In genomic region chr10:121436630-121437311, GRCh38 we compare ENCODE assay signal across 18 cellular contexts.
A peak's percentile ranks its signal among the peaks of the same experiment; 100 is the strongest.
DNase-seq lines count a peak whose midpoint lies in the region; ATAC-seq and TF ChIP-seq lines count a peak whose summit lies in the region.
"Had no signal": no experiment of that assay in that cellular context is flagged by ENCODE, and none has a peak within 500 bp of the region (broad histone marks: within the 10 kb centered on the region; RNA-seq: fewer than 3 reads in every experiment).

No MANE protein-coding gene starts in this region.

- intact Hi-C loops in dorsolateral prefrontal cortex (cut with DNase I): loop anchor here (2.0 to 10.0 kb wide), 7 partner anchors 86 to 252 kb away; partner anchors contain the start of gene FGFR2 (in 1 of the 2)

- no peaks in the 10 kb centered on the region for H3K27me3 ChIP-seq in dorsolateral prefrontal cortex
- H3K27me3 ChIP-seq: BLaER1, breast epithelium, MG63 had no signal

- peak; percentile 84 for DNase-seq in NCI-H2227 treated with DMSO at 0.1 percent for 48 hours (lab: John Stamatoyannopoulos, UW)
- peak in 1 of 10 donors; percentile 17 for DNase-seq in dorsolateral prefrontal cortex
- peak; percentile 67 for DNase-seq in midbrain (lab: John Stamatoyannopoulos, UW)
- DNase-seq in superior temporal gyrus (ENCODE audit: extremely low spot score): peak; percentile 83
- no peak for DNase-seq in central memory CD4-positive, alpha-beta T cell
- DNase-seq: activated CD4-positive, alpha-beta memory T cell treated with anti-CD3 and anti-CD28 coated beads, Interleukin-2, amount 10 ng/mL, durations not matched to agents 7 days and 5 days; activated T-cell treated with anti-CD3 and anti-CD28 coated beads, Interleukin-2, amount 50 U/mL, for 4 hours; effector CD8-positive, alpha-beta T cell; H9; MG63; NCI-H2029 had no signal

- TF ChIP-seq CTCF in dorsolateral prefrontal cortex (IDR thresholded peaks at IDR 0.05 in 54 of 56, conservative IDR thresholded peaks at IDR 0.05 in 2 of 56; ENCODE audit: low read depth in 1 of 56, partially characterized antibody in 56 of 56): peak in 7 of 56 donors; percentile 9 to 34 (median 13)

- no peak overlapping the region for H3K4me3 ChIP-seq in dorsolateral prefrontal cortex
- H3K4me3 ChIP-seq: BLaER1, breast epithelium, MG63, psoas muscle had no signal

- no peak for ATAC-seq in HG03095 (IDR thresholded peaks at IDR 0.05; ENCODE audit: unreplicated experiment)
- ATAC-seq in HG03196 (IDR thresholded peaks at IDR 0.05; ENCODE audit: unreplicated experiment): no peak
- ATAC-seq: activated naive CD4-positive, alpha-beta T cell treated with anti-CD3 and anti-CD28 coated beads, Interleukin-2, amount 50 U/mL, for 72 hours; activated T-cell treated with anti-CD3 and anti-CD28 coated beads, Interleukin-2, amount 50 U/mL, for 4 hours; left colon; psoas muscle had no signal

- peak overlapping the region in 58 of 59 donors; percentile 45 to 94 (median 83) for H3K27ac ChIP-seq in dorsolateral prefrontal cortex
- H3K27ac ChIP-seq: BLaER1, breast epithelium, psoas muscle had no signal
